In genomic region chr2:72896446-72896845, GRCh38 we compare ENCODE assay signal across 27 cellular contexts. TPM values are rescaled to one million over a fixed set of nuclear protein-coding genes. Genes with fewer than 3 reads are reported as not detected.
"Had no signal": no experiment of that assay in that cellular context is flagged by ENCODE, and none has a peak within 500 bp of the region (broad histone marks: within the 10 kb centered on the region; RNA-seq: fewer than 3 reads in every experiment).

No MANE protein-coding gene starts in this region.

- DNase-seq: activated CD4-positive, alpha-beta T cell treated with anti-CD3 and anti-CD28 coated beads for 4 hours; activated CD4-positive, alpha-beta T cell treated with anti-CD3 and anti-CD28 coated beads, Interleukin-2, amount 50 U/mL, for 48 hours; activated CD8-positive, alpha-beta memory T cell treated with anti-CD3 and anti-CD28 coated beads for 24 hours; activated effector memory CD4-positive, alpha-beta T cell treated with Interleukin-2 at 50 U/mL for 16 hours; activated naive CD4-positive, alpha-beta T cell treated with anti-CD3 and anti-CD28 coated beads for 36 hours; activated naive CD8-positive, alpha-beta T cell treated with anti-CD3 and anti-CD28 coated beads for 36 hours; adrenal gland; cortex of kidney; foreskin melanocyte; heart right ventricle; left lung; lower lobe of right lung; natural killer cell; stimulated activated CD4-positive, alpha-beta T cell treated with anti-CD3 and anti-CD28 coated beads, Interleukin-12 subunit alpha, Interleukin-12 subunit beta, amount 100 ng/mL, for 4 hours; stimulated activated CD4-positive, alpha-beta T cell treated with anti-CD3 and anti-CD28 coated beads, Interleukin-4, amount 100 ng/mL, for 1 hour; T-helper 1 cell had no signal

- H3K9me3 ChIP-seq: adrenal gland, heart right ventricle, left lung, lower lobe of right lung, vagina had no signal

- H2AFZ ChIP-seq: neural progenitor cell had no signal

- H3K4me2 ChIP-seq: neural progenitor cell had no signal

- H3K4me3 ChIP-seq: adrenal gland, left lung, lower lobe of right lung, neural progenitor cell had no signal

- FAIRE-seq: endothelial cell of umbilical vein had no signal

- H3K9ac ChIP-seq: neural progenitor cell had no signal

- H3K36me3 ChIP-seq: neural progenitor cell, vagina had no signal

- H3K27ac ChIP-seq: adrenal gland, heart right ventricle, left lung, lower lobe of right lung, neural progenitor cell, vagina had no signal

- H3K27me3 ChIP-seq: vagina had no signal

- ATAC-seq: natural killer cell had no signal

- H3K4me1 ChIP-seq: adrenal gland, lower lobe of right lung had no signal

RNA-seq across cellular contexts. Expression of gene EMX1, which starts 20.9 kb away (rescaled TPM):
- total RNA-seq: activated naive CD4-positive, alpha-beta T cell treated with anti-CD3 and anti-CD28 coated beads for 36 hours; activated naive CD8-positive, alpha-beta T cell treated with anti-CD3 and anti-CD28 coated beads for 36 hours; aorta; cardiac septum; cerebellum; endothelial cell of umbilical vein; esophagus mucosa; glomerular endothelial cell; heart right ventricle; left lung; lower lobe of right lung; mononuclear cell; natural killer cell; skeletal muscle tissue; subcutaneous adipose tissue; vagina had no signal
- polyA plus RNA-seq: aorta, endothelial cell of umbilical vein had no signal
